Comparison of ENCODE assay signal across 1 cellular context in genomic region chr11:65429069-65429681, GRCh38.
TF ChIP-seq lines count a peak whose summit lies in the region.

No MANE protein-coding gene starts in this region.

TF ChIP-seq in K562, 482 proteins besides CTCF, POLR2A, EP300 and RAD21 (continued from another document and continues in another):
- TF ChIP-seq IFI16 (CRISPR knock-in tag; IDR thresholded peaks at IDR 0.05) (no peak), ZNF174 (CRISPR knock-in tag; IDR thresholded peaks at IDR 0.05) (no peak), CHD4 (IDR thresholded peaks at IDR 0.05; ENCODE audit: insufficient read depth, insufficient replicate concordance, low read depth, low read length, poor library complexity, severe bottlenecking) (no peak), ZNF511 (CRISPR knock-in tag; IDR thresholded peaks at IDR 0.05) (no peak), CC2D1A (IDR thresholded peaks at IDR 0.05) (peak; percentile 65; the same call in 1 of the 2 replicates), ZNF766 (CRISPR knock-in tag; conservative IDR thresholded peaks at IDR 0.05) (no peak), FOS (IDR thresholded peaks at IDR 0.05; ENCODE audit: extremely low read depth, insufficient read length) (no peak), ZBTB26 (CRISPR knock-in tag; IDR thresholded peaks at IDR 0.05) (peak; percentile 95), RFX1 (IDR thresholded peaks at IDR 0.05) (no peak), RBFOX2 (IDR thresholded peaks at IDR 0.05; ENCODE audit: low read depth, low read length) (0 out of 2 replicates have a peak, but pooled peaks have one; percentile 16), SMARCA5 (IDR thresholded peaks at IDR 0.05) (0 out of 2 replicates have a peak, but pooled peaks have one; percentile 23), ZHX1 (conservative IDR thresholded peaks at IDR 0.05; ENCODE audit: low read length) (no peak), FOXA3 (CRISPR knock-in tag; conservative IDR thresholded peaks at IDR 0.05 in 1 of 2, IDR thresholded peaks at IDR 0.05 in 1 of 2) (no peak), C11orf30 (IDR thresholded peaks at IDR 0.05; ENCODE audit: low read depth) (no peak), SMAD3 (CRISPR knock-in tag; conservative IDR thresholded peaks at IDR 0.05) (no peak), CREM (IDR thresholded peaks at IDR 0.05; ENCODE audit: low read depth) (peak; percentile 27; the same call in 1 of the 2 replicates), CBFA2T3 (IDR thresholded peaks at IDR 0.05) (no peak), BRF2 (IDR thresholded peaks at IDR 0.05; ENCODE audit: borderline replicate concordance, insufficient read depth, insufficient read length) (no peak), ZNF395 (CRISPR knock-in tag; IDR thresholded peaks at IDR 0.05) (no peak), RBM15 (IDR thresholded peaks at IDR 0.05; ENCODE audit: insufficient read depth, low read length) (no peak), HLTF (IDR thresholded peaks at IDR 0.05) (peak; percentile 92), ZNF143 (CRISPR knock-in tag; IDR thresholded peaks at IDR 0.05) (no peak), KLF13 (tag; IDR thresholded peaks at IDR 0.05; ENCODE audit: borderline replicate concordance, low read depth) (no peak), CHD7 (IDR thresholded peaks at IDR 0.05; ENCODE audit: low read depth, low read length) (no peak), ZSCAN32 (CRISPR knock-in tag; IDR thresholded peaks at IDR 0.05) (no peak), NCOA1 (IDR thresholded peaks at IDR 0.05; ENCODE audit: low read depth) (0 out of 2 replicates have a peak, but pooled peaks have one; percentile 46), NR2C2 (CRISPR knock-in tag; IDR thresholded peaks at IDR 0.05) (no peak), NR2C2 (tag; IDR thresholded peaks at IDR 0.05) (no peak), THAP12 (CRISPR knock-in tag; IDR thresholded peaks at IDR 0.05) (0 out of 2 replicates have a peak, but pooled peaks have one; percentile 12), ZNF408 (CRISPR knock-in tag; IDR thresholded peaks at IDR 0.05; ENCODE audit: low read depth) (no peak), NFIC (IDR thresholded peaks at IDR 0.05) (peak; percentile 54; the same call in 1 of the 2 replicates), ZBTB7A (IDR thresholded peaks at IDR 0.05; ENCODE audit: borderline replicate concordance, control insufficient read depth, low read depth, low read length) (no peak), CHCHD3 (CRISPR knock-in tag; IDR thresholded peaks at IDR 0.05) (0 out of 2 replicates have a peak, but pooled peaks have one; percentile 64), DMBX1 (CRISPR knock-in tag; IDR thresholded peaks at IDR 0.05; ENCODE audit: borderline replicate concordance) (no peak), HMBOX1 (IDR thresholded peaks at IDR 0.05) (0 out of 2 replicates have a peak, but pooled peaks have one; percentile 21), CREB3 (tag; conservative IDR thresholded peaks at IDR 0.05; ENCODE audit: low read depth) (no peak), RAD51 (IDR thresholded peaks at IDR 0.05; ENCODE audit: borderline replicate concordance, low read depth) (0 out of 2 replicates have a peak, but pooled peaks have one; percentile 18), ZNF583 (CRISPR knock-in tag; IDR thresholded peaks at IDR 0.05) (no peak)
